In genomic region chr11:123047265-123047946, GRCh38 we compare ENCODE assay signal across 18 cellular contexts. TPM values are rescaled to one million over a fixed set of nuclear protein-coding genes. Genes with fewer than 3 reads are reported as not detected.
A peak's percentile ranks its signal among the peaks of the same experiment; 100 is the strongest.
DNase-seq lines count a peak whose midpoint lies in the region; ATAC-seq and TF ChIP-seq lines count a peak whose summit lies in the region.
"Had no signal": no experiment of that assay in that cellular context is flagged by ENCODE, and none has a peak within 500 bp of the region (broad histone marks: within the 10 kb centered on the region; RNA-seq: fewer than 3 reads in every experiment).

No MANE protein-coding gene starts in this region.

- WGBS in right cardiac atrium, result 66% methylated on average over 18 of the region's 18 CpGs
- 82 to 83% methylated on average over 17 to 18 of the region's 18 CpGs for WGBS in transverse colon (ENCODE audit: low coverage in 1 of 2), 2 donors

- no peak for TF ChIP-seq CTCF in epithelial cell of esophagus (IDR thresholded peaks at IDR 0.05; ENCODE audit: insufficient read depth, low read depth, low read length, missing control alignments)
- no peak for TF ChIP-seq CTCF in CD8-positive, alpha-beta T cell (IDR thresholded peaks at IDR 0.05)
- no peak for TF ChIP-seq CTCF in transverse colon (IDR thresholded peaks at IDR 0.05)

- H3K27ac ChIP-seq in right cardiac atrium (ENCODE audit: low read length) (no peak overlapping the region), transverse colon (no peak overlapping the region)
- no peak overlapping the region for H3K27ac ChIP-seq in CD8-positive, alpha-beta T cell (ENCODE audit: low read depth, low read length)
- H3K27ac ChIP-seq: A549, C4-2B had no signal

- no peak for DNase-seq in right cardiac atrium
- DNase-seq in Right ventricle myocardium inferior (ENCODE audit: missing footprints), result no peak
- peak; percentile 79 for DNase-seq in epithelial cell of esophagus (ENCODE audit: low read depth)
- DNase-seq in retina, result peak; percentile 64
- DNase-seq in CD8-positive, alpha-beta T cell, result no peak
- no peak for DNase-seq in KG1 (lab: John Stamatoyannopoulos, UW)
- DNase-seq in transverse colon, result no peak
- DNase-seq: BE2C; CD4-positive, alpha-beta memory T cell; COR-L47; DMS153; DMS79 treated with DMSO at 0.1 percent for 48 hours; EL; GOT3; IMR-90 had no signal

- no peaks in the 10 kb centered on the region for H3K27me3 Mint-ChIP-seq in CD8-positive, alpha-beta T cell (ENCODE audit: low read depth)
- H3K27me3 Mint-ChIP-seq: CD4-positive, alpha-beta memory T cell had no signal

- in situ Hi-C loops in transverse colon (cut with MboI; ENCODE audit: low pct_ligation_motif_present in 1 of 4, low pct_unique_long_range_greater_than_20kb in 1 of 4, low sequenced_read_pairs in 3 of 4), result loop anchor here in 2 of 4 donors (25.0 kb wide), 2 partner anchors 410 to 435 kb away; no protein-coding TSS in a partner anchor

- intact Hi-C loops in right cardiac atrium (cut with DNase I), result no loop called here
- intact Hi-C loops in Right ventricle myocardium inferior (cut with DNase I), result no loop called here
- intact Hi-C loops in CD8-positive, alpha-beta T cell (cut with DNase I, micrococcal nuclease), result no loop called here
- intact Hi-C loops in transverse colon (cut with DNase I; ENCODE audit: low total_unique reads), result no loop called here

- no peak for TF ChIP-seq POLR2A in transverse colon (IDR thresholded peaks at IDR 0.05)

- TF ChIP-seq EP300 in transverse colon (IDR thresholded peaks at IDR 0.05; ENCODE audit: low read depth), result no peak

- no peaks in the 10 kb centered on the region for H3K27me3 ChIP-seq in right cardiac atrium (ENCODE audit: control insufficient read depth, insufficient read depth)
- H3K27me3 ChIP-seq in CD8-positive, alpha-beta T cell (ENCODE audit: insufficient read depth, low read length), result no peaks in the 10 kb centered on the region
- H3K27me3 ChIP-seq in transverse colon, result no peaks in the 10 kb centered on the region
- H3K27me3 ChIP-seq: BE2C had no signal

- H3K4me3 Mint-ChIP-seq in CD8-positive, alpha-beta T cell, result no peak overlapping the region
- H3K4me3 Mint-ChIP-seq: CD4-positive, alpha-beta memory T cell had no signal

- no peaks in the 10 kb centered on the region for H3K36me3 ChIP-seq in CD8-positive, alpha-beta T cell (ENCODE audit: insufficient read depth, low read length)
- H3K36me3 ChIP-seq in transverse colon, result no peaks in the 10 kb centered on the region
- H3K36me3 ChIP-seq: HAP-1 had no signal

- peaks cover 11% of the 10 kb centered on the region for H3K36me3 Mint-ChIP-seq in CD8-positive, alpha-beta T cell

- H3K4me1 Mint-ChIP-seq in CD8-positive, alpha-beta T cell (ENCODE audit: low read depth), result no peaks in the 10 kb centered on the region
- H3K4me1 Mint-ChIP-seq: CD4-positive, alpha-beta memory T cell had no signal

- no peaks in the 10 kb centered on the region for H3K9me3 Mint-ChIP-seq in CD8-positive, alpha-beta T cell

- H3K4me1 ChIP-seq in right cardiac atrium (ENCODE audit: control insufficient read depth, insufficient read depth, low read length) (no peaks in the 10 kb centered on the region), transverse colon (no peaks in the 10 kb centered on the region)
- H3K4me1 ChIP-seq in CD8-positive, alpha-beta T cell (ENCODE audit: insufficient read depth, low read length), result no peaks in the 10 kb centered on the region
- H3K4me1 ChIP-seq: A549, HAP-1 had no signal

- POLR2A ChIA-PET in CD8-positive, alpha-beta T cell (lab: Charles Lee), result interaction anchor here (0.8 to 1.4 kb wide), 3 partner anchors 9 to 15 kb away, joined by 3 to 5 read pairs (median 3); no protein-coding TSS in a partner anchor

- CTCF ChIA-PET in CD8-positive, alpha-beta T cell (lab: Charles Lee), result interaction anchor here (0.5 to 2.2 kb wide), 8 partner anchors 9 to 64 kb away, joined by 3 to 8 read pairs (median 4); no protein-coding TSS in a partner anchor

- H3K9me3 ChIP-seq in right cardiac atrium (ENCODE audit: control insufficient read depth, low read length) (no peaks in the 10 kb centered on the region), transverse colon (no peaks in the 10 kb centered on the region)
- H3K9me3 ChIP-seq in CD8-positive, alpha-beta T cell (ENCODE audit: low read length), result no peaks in the 10 kb centered on the region
- H3K9me3 ChIP-seq: A549, BE2C, HAP-1 had no signal

- no peak overlapping the region for H3K4me3 ChIP-seq in right cardiac atrium (ENCODE audit: low read length)
- H3K4me3 ChIP-seq in epithelial cell of esophagus (ENCODE audit: low read length), result no peak overlapping the region
- no peak overlapping the region for H3K4me3 ChIP-seq in CD8-positive, alpha-beta T cell (ENCODE audit: low read depth, low read length)
- H3K4me3 ChIP-seq in transverse colon, result no peak overlapping the region
- H3K4me3 ChIP-seq: A549, HAP-1 had no signal

- ATAC-seq in right cardiac atrium, result peak; percentile 15 to 18
- ATAC-seq in Right ventricle myocardium inferior, result no peak
- no peak for ATAC-seq in CD8-positive, alpha-beta T cell

- no peak overlapping the region for H3K27ac Mint-ChIP-seq in CD8-positive, alpha-beta T cell

RNA-seq across cellular contexts. Expression of gene HSPA8, which starts 14.5 kb away (rescaled TPM):
- 1,000 to 10,000 TPM in 2 of 4 donors, 100 to 1,000 TPM in 2; 778 to 1,250 (median 962) TPM for total RNA-seq in right cardiac atrium
- polyA plus RNA-seq in right cardiac atrium, result 275 TPM
- 1,349 TPM for total RNA-seq in Right ventricle myocardium inferior
- total RNA-seq in CD8-positive, alpha-beta T cell, result 100 to 1,000 TPM; 748 to 798 TPM
- total RNA-seq in transverse colon, result 100 to 1,000 TPM; 183 to 783 (median 651) TPM

Comparison
In these comparisons a context has a peak if more than half of its experiments do, and no peak if none do; other contexts are left out.
1. ATAC-seq: peak in right cardiac atrium (2 of 2); none in Right ventricle myocardium inferior (single experiment) and CD8-positive, alpha-beta T cell (single experiment).
2. DNase-seq: peak in epithelial cell of esophagus (single experiment) and retina (single experiment); none in right cardiac atrium (0 of 3), Right ventricle myocardium inferior (single experiment), CD8-positive, alpha-beta T cell (0 of 7), KG1 (single experiment) and transverse colon (single experiment).